8 cellular contexts compared by ENCODE assay signal in genomic region chr11:29159552-29160465, GRCh38.
DNase-seq lines count a peak whose midpoint lies in the region; FAIRE-seq and TF ChIP-seq lines count a peak whose summit lies in the region.

No MANE protein-coding gene starts in this region.

- no peaks in the 10 kb centered on the region for H3K9me3 ChIP-seq in OCI-LY3 (ENCODE audit: insufficient read depth, low read length)

- H3K4me1 ChIP-seq in OCI-LY3 (ENCODE audit: low read length) = no peaks in the 10 kb centered on the region

- FAIRE-seq in G401.6 (lab: Jason Lieb, UNC) = peak; percentile 72

- H3K4me1 Mint-ChIP-seq in endothelial cell (ENCODE audit: unreplicated experiment) (no peaks in the 10 kb centered on the region), osteocyte (ENCODE audit: unreplicated experiment) (peaks cover 2% of the 10 kb centered on the region)
- no peaks in the 10 kb centered on the region for H3K4me1 Mint-ChIP-seq in T-helper 2 cell treated with Interferon-gamma antibody and Interleukin-4, amounts not matched to agents 5 μg/mL and 100 μg/mL, for 36 hours (ENCODE audit: low read depth)

- H3K27ac ChIP-seq in OCI-LY3 (ENCODE audit: low read length) = no peak overlapping the region

- DNase-seq in GM20000 (ENCODE audit: low spot score) = peak; percentile 24
- DNase-seq in HK-2 (ENCODE audit: unreplicated experiment) = peak; percentile 35
- DNase-seq in endothelial cell (ENCODE audit: low spot score) = peak; percentile 70
- DNase-seq in osteocyte (ENCODE audit: extremely low spot score, unreplicated experiment) = no peak
- no peak for DNase-seq in T-helper 2 cell treated with Interferon-gamma antibody and Interleukin-4, amounts not matched to agents 5 μg/mL and 100 μg/mL, for 36 hours (ENCODE audit: low spot score)
- DNase-seq in 8988T = no peak

- H3K4me2 ChIP-seq in OCI-LY3 (ENCODE audit: low read length) = peak overlapping the region; percentile 23

- TF ChIP-seq CTCF in GM20000 (IDR thresholded peaks at IDR 0.05; ENCODE audit: extremely low read depth, missing control alignments) (peak; percentile 51), OCI-LY3 (IDR thresholded peaks at IDR 0.05; ENCODE audit: low read depth, low read length) (peak; percentile 86), endothelial cell (IDR thresholded peaks at IDR 0.05; ENCODE audit: unreplicated experiment) (peak; percentile 55), osteocyte (IDR thresholded peaks at IDR 0.05) (peak; percentile 89)

- H3K27me3 ChIP-seq in OCI-LY3 (ENCODE audit: low read depth, low read length) = no peaks in the 10 kb centered on the region

- no peaks in the 10 kb centered on the region for H3K9me3 Mint-ChIP-seq in endothelial cell (ENCODE audit: unreplicated experiment)
- no peaks in the 10 kb centered on the region for H3K9me3 Mint-ChIP-seq in osteocyte (ENCODE audit: unreplicated experiment)
- H3K9me3 Mint-ChIP-seq in T-helper 2 cell treated with Interferon-gamma antibody and Interleukin-4, amounts not matched to agents 5 μg/mL and 100 μg/mL, for 36 hours = peaks cover 19% of the 10 kb centered on the region

- H3K27me3 Mint-ChIP-seq in endothelial cell (ENCODE audit: unreplicated experiment) (no peaks in the 10 kb centered on the region), osteocyte (ENCODE audit: unreplicated experiment) (no peaks in the 10 kb centered on the region)
- no peaks in the 10 kb centered on the region for H3K27me3 Mint-ChIP-seq in T-helper 2 cell treated with Interferon-gamma antibody and Interleukin-4, amounts not matched to agents 5 μg/mL and 100 μg/mL, for 36 hours (ENCODE audit: low read depth)

- H3K36me3 Mint-ChIP-seq in endothelial cell (ENCODE audit: low read depth, unreplicated experiment) = no peaks in the 10 kb centered on the region
- H3K36me3 Mint-ChIP-seq in osteocyte (ENCODE audit: unreplicated experiment) = no peaks in the 10 kb centered on the region
- H3K36me3 Mint-ChIP-seq in T-helper 2 cell treated with Interferon-gamma antibody and Interleukin-4, amounts not matched to agents 5 μg/mL and 100 μg/mL, for 36 hours (ENCODE audit: low read depth) = no peaks in the 10 kb centered on the region

- no peaks in the 10 kb centered on the region for H3K79me2 ChIP-seq in OCI-LY3 (ENCODE audit: low read length)

- H3K27ac Mint-ChIP-seq in endothelial cell (ENCODE audit: unreplicated experiment) = no peak overlapping the region
- no peak overlapping the region for H3K27ac Mint-ChIP-seq in osteocyte (ENCODE audit: unreplicated experiment)
- no peak overlapping the region for H3K27ac Mint-ChIP-seq in T-helper 2 cell treated with Interferon-gamma antibody and Interleukin-4, amounts not matched to agents 5 μg/mL and 100 μg/mL, for 36 hours

- no peaks in the 10 kb centered on the region for H3K36me3 ChIP-seq in OCI-LY3 (replicated peaks; ENCODE audit: low read depth, low read length)

- no peak overlapping the region for H3K4me3 ChIP-seq in OCI-LY3 (ENCODE audit: low read length)

- H4K20me1 ChIP-seq in OCI-LY3 (ENCODE audit: insufficient read depth, low read length) = no peaks in the 10 kb centered on the region

- H3K4me3 Mint-ChIP-seq in endothelial cell (ENCODE audit: unreplicated experiment) (no peak overlapping the region), osteocyte (ENCODE audit: unreplicated experiment) (no peak overlapping the region)
- no peak overlapping the region for H3K4me3 Mint-ChIP-seq in T-helper 2 cell treated with Interferon-gamma antibody and Interleukin-4, amounts not matched to agents 5 μg/mL and 100 μg/mL, for 36 hours

- peak overlapping the region; percentile 68 for H2AFZ ChIP-seq in OCI-LY3 (ENCODE audit: low read depth, low read length)

- no peak overlapping the region for H3K9ac ChIP-seq in OCI-LY3 (ENCODE audit: low read length)

Comparison
In these comparisons a context has a peak if more than half of its experiments do, and no peak if none do; other contexts are left out.
1. DNase-seq: peak in GM20000 (single experiment), HK-2 (single experiment) and endothelial cell (single experiment); none in osteocyte (single experiment), T-helper 2 cell treated with Interferon-gamma antibody and Interleukin-4, amounts not matched to agents 5 μg/mL and 100 μg/mL, for 36 hours (single experiment) and 8988T (single experiment).
2. Peak in every context shown above with its lines, with median percentiles within 50 percentile points of each other: CTCF ChIP-seq.